Comparison of ENCODE assay signal across 20 cellular contexts in the genomic region with DNA sequence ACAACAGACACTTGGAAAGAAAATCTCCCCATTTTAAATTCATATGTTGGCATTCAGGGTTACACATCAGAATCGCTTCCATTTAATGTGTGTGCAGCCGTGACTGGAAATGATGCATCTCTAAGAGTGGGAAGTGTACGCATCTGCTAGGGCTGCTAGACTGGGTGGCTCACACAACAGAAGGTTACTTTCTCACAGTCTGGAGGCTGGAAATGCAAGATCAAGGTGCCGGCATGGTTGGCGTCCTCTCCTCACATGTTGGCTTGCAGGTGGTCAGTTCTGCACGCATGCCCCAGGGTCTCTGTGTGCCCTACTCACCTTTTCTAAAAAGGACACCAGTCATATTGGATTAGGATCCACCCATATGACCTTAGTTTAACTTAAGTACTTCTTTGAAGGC.
DNase-seq lines count a peak whose midpoint lies in the region; ATAC-seq and TF ChIP-seq lines count a peak whose summit lies in the region.
"Had no signal": no experiment of that assay in that cellular context is flagged by ENCODE, and none has a peak within 500 bp of the region (broad histone marks: within the 10 kb centered on the region; RNA-seq: fewer than 3 reads in every experiment).

No MANE protein-coding gene starts in this region.

- no peak overlapping the region for H2BK120ac ChIP-seq in neuronal stem cell (ENCODE audit: low read depth, low read length)

- intact Hi-C loops in heart left ventricle (cut with DNase I), result no loop called here
- intact Hi-C loops in body of pancreas (cut with DNase I), result no loop called here

- no peak overlapping the region for H2AFZ ChIP-seq in neuronal stem cell (ENCODE audit: low read length)

- H2BK5ac ChIP-seq in neuronal stem cell (ENCODE audit: low read length), result no peak overlapping the region

- no peaks in the 10 kb centered on the region for H3K27me3 ChIP-seq in right atrium auricular region
- no peaks in the 10 kb centered on the region for H3K27me3 ChIP-seq in heart left ventricle
- no peaks in the 10 kb centered on the region for H3K27me3 ChIP-seq in body of pancreas
- no peaks in the 10 kb centered on the region for H3K27me3 ChIP-seq in neuronal stem cell (ENCODE audit: control insufficient read depth in 3 of 3, insufficient read depth in 3 of 3, low read depth in 1 of 3, low read length in 3 of 3)
- no peaks in the 10 kb centered on the region for H3K27me3 ChIP-seq in SJCRH30
- H3K27me3 ChIP-seq: BE2C, BLaER1 had no signal

- TF ChIP-seq POLR2A in heart left ventricle (IDR thresholded peaks at IDR 0.05), result no peak
- no peak for TF ChIP-seq POLR2A in body of pancreas (IDR thresholded peaks at IDR 0.05)

- H2BK12ac ChIP-seq in neuronal stem cell (ENCODE audit: low read length), result no peak overlapping the region

- no peak for TF ChIP-seq CTCF in right atrium auricular region (IDR thresholded peaks at IDR 0.05)
- TF ChIP-seq CTCF in heart left ventricle (IDR thresholded peaks at IDR 0.05), result no peak
- no peak for TF ChIP-seq CTCF in body of pancreas (IDR thresholded peaks at IDR 0.05)

- ATAC-seq in heart left ventricle, result no peak
- ATAC-seq in body of pancreas, result peak; percentile 61
- ATAC-seq: A549; CD8-positive, alpha-beta T cell had no signal

- H3K4me2 ChIP-seq in neuronal stem cell (ENCODE audit: insufficient read depth, low read length, poor library complexity, severe bottlenecking), result no peak overlapping the region
- H3K4me2 ChIP-seq: A549, BLaER1 had no signal

- no peaks in the 10 kb centered on the region for H3K36me3 ChIP-seq in right atrium auricular region
- H3K36me3 ChIP-seq in heart left ventricle, result peaks cover 0 to 8% (median 0%) of the 10 kb centered on the region in 9 donors
- H3K36me3 ChIP-seq in body of pancreas (replicated peaks in 1 of 2; ENCODE audit: insufficient read depth in 1 of 2, low read depth in 2 of 2), result no peaks in the 10 kb centered on the region
- H3K36me3 ChIP-seq in neuronal stem cell (replicated peaks in 1 of 2; ENCODE audit: control insufficient read depth in 2 of 2, insufficient read depth in 2 of 2, low read length in 2 of 2), result no peaks in the 10 kb centered on the region
- no peaks in the 10 kb centered on the region for H3K36me3 ChIP-seq in SJCRH30
- H3K36me3 ChIP-seq: BE2C, BLaER1 had no signal

- H3K9me3 ChIP-seq in right atrium auricular region (no peaks in the 10 kb centered on the region), heart left ventricle (no peaks in the 10 kb centered on the region), body of pancreas (no peaks in the 10 kb centered on the region), neuronal stem cell (replicated peaks in 1 of 2; ENCODE audit: control insufficient read depth in 2 of 2, insufficient read depth in 1 of 2, low read depth in 1 of 2, low read length in 2 of 2) (no peaks in the 10 kb centered on the region), SJCRH30 (replicated peaks) (no peaks in the 10 kb centered on the region)
- H3K9me3 ChIP-seq: A549, BE2C, BLaER1, Caco-2 had no signal

- 96 to 98% (median 97%) methylated on average over 6 of the region's 6 CpGs for WGBS in heart left ventricle, 4 donors
- 42 to 54% methylated on average over 6 of the region's 6 CpGs for WGBS in body of pancreas, 2 donors
- no CpG with 5 or more reads among the region's 6 CpGs for WGBS in neuronal stem cell (ENCODE audit: extremely low coverage in 2 of 2, insufficient read length in 2 of 2, insufficient replicate concordance in 1 of 2), 2 donors

- H4K91ac ChIP-seq in neuronal stem cell (ENCODE audit: low read depth, low read length, poor library complexity), result no peak overlapping the region

- H3K18ac ChIP-seq in neuronal stem cell (ENCODE audit: low read length), result peak overlapping the region; percentile 52

- DNase-seq in right atrium auricular region (ENCODE audit: low spot score) (peak; percentile 50), heart left ventricle (no peak), body of pancreas (peak; percentile 42 to 85 (median 74)), neuronal stem cell (ENCODE audit: low spot score) (no peak), retina (peak; percentile 47), SJCRH30 (no peak), putamen (ENCODE audit: low spot score) (no peak)
- no peak for DNase-seq in stimulated activated CD4-positive, alpha-beta T cell treated with anti-CD3 and anti-CD28 coated beads, Interleukin-2, amount 100 ng/mL, for 48 hours
- DNase-seq: AML-193; BE2C; C1 segment of cervical spinal cord; Caco-2; Calu3; CD4-positive, alpha-beta T cell; CD8-positive, alpha-beta T cell; DMS79 treated with DMSO at 0.1 percent for 48 hours; GF-D8 had no signal

- H3K14ac ChIP-seq in neuronal stem cell (ENCODE audit: low read length), result no peak overlapping the region

- H3K79me1 ChIP-seq in neuronal stem cell (ENCODE audit: low read depth, low read length), result no peaks in the 10 kb centered on the region

- no peak overlapping the region for H3K27ac ChIP-seq in right atrium auricular region
- H3K27ac ChIP-seq in heart left ventricle, result no peak overlapping the region
- H3K27ac ChIP-seq in body of pancreas, result peak overlapping the region in 3 of 4 donors; percentile 13 to 58 (median 44)
- no peak overlapping the region for H3K27ac ChIP-seq in neuronal stem cell (replicated peaks; ENCODE audit: low read length)
- no peak overlapping the region for H3K27ac ChIP-seq in SJCRH30
- H3K27ac ChIP-seq: 22Rv1, A549, BLaER1 had no signal

- H3K9ac ChIP-seq in neuronal stem cell (ENCODE audit: low read depth, low read length, poor library complexity), result no peak overlapping the region
- H3K9ac ChIP-seq: BLaER1 had no signal

- no peak overlapping the region for H3K4ac ChIP-seq in neuronal stem cell (ENCODE audit: low read length)

- H3K4me3 ChIP-seq in right atrium auricular region, result no peak overlapping the region
- no peak overlapping the region for H3K4me3 ChIP-seq in heart left ventricle
- H3K4me3 ChIP-seq in body of pancreas, result no peak overlapping the region
- H3K4me3 ChIP-seq in neuronal stem cell (ENCODE audit: low read length in 2 of 2), result no peak overlapping the region
- no peak overlapping the region for H3K4me3 ChIP-seq in SJCRH30
- H3K4me3 ChIP-seq: A549, BLaER1 had no signal

- H3K4me1 ChIP-seq in right atrium auricular region (no peaks in the 10 kb centered on the region), heart left ventricle (peaks cover 0 to 10% (median 3%) of the 10 kb centered on the region in 12 donors), body of pancreas (peaks cover 11% of the 10 kb centered on the region), neuronal stem cell (ENCODE audit: control insufficient read depth in 2 of 2, insufficient read depth in 1 of 2, low read depth in 1 of 2, low read length in 2 of 2) (peaks cover 0 to 1% of the 10 kb centered on the region in 2 donors), SJCRH30 (peaks cover 9% of the 10 kb centered on the region; the same call in 1 of the 2 replicates)
- H3K4me1 ChIP-seq: A549, BE2C, BLaER1, Caco-2 had no signal

- no peak overlapping the region for H4K8ac ChIP-seq in neuronal stem cell (ENCODE audit: low read depth, low read length)

- no peak overlapping the region for H3K23ac ChIP-seq in neuronal stem cell (ENCODE audit: low read depth, low read length, poor library complexity)

- H2BK15ac ChIP-seq in neuronal stem cell (ENCODE audit: low read length), result no peak overlapping the region

- H2AK5ac ChIP-seq in neuronal stem cell (ENCODE audit: low read depth, low read length), result no peak overlapping the region

Comparison
In these comparisons a context has a peak if more than half of its experiments do, and no peak if none do; other contexts are left out.
1. DNase-seq: peak in right atrium auricular region (single experiment), body of pancreas (4 of 4) and retina (single experiment); none in heart left ventricle (0 of 5), neuronal stem cell (single experiment), stimulated activated CD4-positive, alpha-beta T cell treated with anti-CD3 and anti-CD28 coated beads, Interleukin-2, amount 100 ng/mL, for 48 hours (0 of 2), SJCRH30 (0 of 2) and putamen (single experiment).
2. H3K27ac ChIP-seq: peak in body of pancreas (3 of 4); none in right atrium auricular region (0 of 2), heart left ventricle (0 of 12), neuronal stem cell (single experiment) and SJCRH30 (single experiment).